23 cellular contexts compared by ENCODE assay signal in genomic region chrX:112816908-112817307, GRCh38.
"Had no signal": no experiment of that assay in that cellular context is flagged by ENCODE, and none has a peak within 500 bp of the region (broad histone marks: within the 10 kb centered on the region; RNA-seq: fewer than 3 reads in every experiment).

No MANE protein-coding gene starts in this region.

- H3K4me2 ChIP-seq: smooth muscle cell had no signal

- H3K27ac Mint-ChIP-seq: activated CD4-positive, alpha-beta T cell treated with anti-CD3 and anti-CD28 coated beads for 36 hours; activated CD8-positive, alpha-beta memory T cell treated with anti-CD3 and anti-CD28 coated beads, Interleukin-2, amount 10 ng/mL, durations not matched to agents 7 days and 5 days; activated CD8-positive, alpha-beta T cell treated with anti-CD3 and anti-CD28 coated beads, Interleukin-2, amount 10 ng/mL, durations not matched to agents 7 days and 5 days; activated naive CD4-positive, alpha-beta T cell treated with anti-CD3 and anti-CD28 coated beads, Interleukin-2, amount 50 U/mL, for 72 hours; activated T-helper 2 cell treated with anti-CD3 and anti-CD28 coated beads, Interferon-gamma antibody, Interleukin-2, Interleukin-4, amounts not matched to agents 10 μg/mL and 5 μg/mL and 100 μg/mL, durations not matched to agents 14 hours and 24 hours and 36 hours; stimulated activated naive B cell treated with anti-CD40 and anti-IgM and Interleukin-4, amounts not matched to agents 10 μg/mL and 1 μg/mL and 100 μg/mL, for 72 hours had no signal

- ATAC-seq: activated CD4-positive, alpha-beta T cell treated with anti-CD3 and anti-CD28 coated beads for 36 hours; activated CD8-positive, alpha-beta memory T cell treated with anti-CD3 and anti-CD28 coated beads, Interleukin-2, amount 10 ng/mL, durations not matched to agents 7 days and 5 days; activated CD8-positive, alpha-beta T cell treated with anti-CD3 and anti-CD28 coated beads, Interleukin-2, amount 10 ng/mL, durations not matched to agents 7 days and 5 days; activated naive CD4-positive, alpha-beta T cell treated with anti-CD3 and anti-CD28 coated beads, Interleukin-2, amount 50 U/mL, for 72 hours; heart right ventricle; left lobe of liver; stimulated activated naive B cell treated with anti-CD40 and anti-IgM and Interleukin-4, amounts not matched to agents 10 μg/mL and 1 μg/mL and 100 μg/mL, for 72 hours; upper lobe of right lung had no signal

- DNase-seq: activated CD4-positive, alpha-beta T cell treated with anti-CD3 and anti-CD28 coated beads for 36 hours; activated CD4-positive, CD25-positive, alpha-beta regulatory T cell; activated CD8-positive, alpha-beta memory T cell treated with anti-CD3 and anti-CD28 coated beads, Interleukin-2, amount 10 ng/mL, durations not matched to agents 7 days and 5 days; activated CD8-positive, alpha-beta T cell treated with anti-CD3 and anti-CD28 coated beads, Interleukin-2, amount 10 ng/mL, durations not matched to agents 7 days and 5 days; activated naive CD4-positive, alpha-beta T cell; activated T-cell treated with anti-CD3 and anti-CD28 coated beads, Interleukin-2, amount 50 U/mL, for 48 hours; dermis blood vessel endothelial cell; effector CD4-positive, alpha-beta T cell; heart right ventricle; ovary; stimulated activated CD4-positive, alpha-beta T cell treated with anti-CD3 and anti-CD28 coated beads, Interleukin-2, amount 100 ng/mL, for 24 hours; stimulated activated naive B cell treated with anti-CD40 and anti-IgM and Interleukin-4, amounts not matched to agents 10 μg/mL and 1 μg/mL and 100 μg/mL, for 72 hours; stomach; tibial artery; upper lobe of right lung had no signal

- H3K4me3 ChIP-seq: heart right ventricle, ovary, prostate gland, smooth muscle cell, stomach, suprapubic skin, tibial artery, upper lobe of right lung had no signal

- H3K36me3 ChIP-seq: ovary, prostate gland, suprapubic skin, upper lobe of right lung had no signal

- H3K9me3 ChIP-seq: heart right ventricle, ovary, prostate gland, stomach, suprapubic skin, tibial artery, upper lobe of right lung had no signal

- H3K4me1 ChIP-seq: prostate gland, upper lobe of right lung had no signal

- H3K4me3 Mint-ChIP-seq: activated CD4-positive, alpha-beta T cell treated with anti-CD3 and anti-CD28 coated beads for 36 hours; activated CD8-positive, alpha-beta memory T cell treated with anti-CD3 and anti-CD28 coated beads, Interleukin-2, amount 10 ng/mL, durations not matched to agents 7 days and 5 days; activated CD8-positive, alpha-beta T cell treated with anti-CD3 and anti-CD28 coated beads, Interleukin-2, amount 10 ng/mL, durations not matched to agents 7 days and 5 days; stimulated activated naive B cell treated with anti-CD40 and anti-IgM and Interleukin-4, amounts not matched to agents 10 μg/mL and 1 μg/mL and 100 μg/mL, for 72 hours had no signal

- H3K27me3 Mint-ChIP-seq: activated CD4-positive, alpha-beta T cell treated with anti-CD3 and anti-CD28 coated beads for 36 hours; activated CD8-positive, alpha-beta memory T cell treated with anti-CD3 and anti-CD28 coated beads, Interleukin-2, amount 10 ng/mL, durations not matched to agents 7 days and 5 days had no signal

- H3K36me3 Mint-ChIP-seq: activated CD8-positive, alpha-beta memory T cell treated with anti-CD3 and anti-CD28 coated beads, Interleukin-2, amount 10 ng/mL, durations not matched to agents 7 days and 5 days; activated naive CD4-positive, alpha-beta T cell treated with anti-CD3 and anti-CD28 coated beads, Interleukin-2, amount 50 U/mL, for 72 hours; stimulated activated naive B cell treated with anti-CD40 and anti-IgM and Interleukin-4, amounts not matched to agents 10 μg/mL and 1 μg/mL and 100 μg/mL, for 72 hours had no signal

- H3K27me3 ChIP-seq: ovary, suprapubic skin, tibial artery, upper lobe of right lung had no signal

- H3K27ac ChIP-seq: epithelial cell of prostate, heart right ventricle, ovary, prostate gland, stomach, suprapubic skin, tibial artery, upper lobe of right lung had no signal

- FAIRE-seq: bronchial epithelial cell had no signal

- H3K9me3 Mint-ChIP-seq: activated naive CD4-positive, alpha-beta T cell treated with anti-CD3 and anti-CD28 coated beads, Interleukin-2, amount 50 U/mL, for 72 hours; activated T-helper 2 cell treated with anti-CD3 and anti-CD28 coated beads, Interferon-gamma antibody, Interleukin-2, Interleukin-4, amounts not matched to agents 10 μg/mL and 5 μg/mL and 100 μg/mL, durations not matched to agents 14 hours and 24 hours and 36 hours; stimulated activated naive B cell treated with anti-CD40 and anti-IgM and Interleukin-4, amounts not matched to agents 10 μg/mL and 1 μg/mL and 100 μg/mL, for 72 hours had no signal
